ENCODE assay signal across 26 cellular contexts in the genomic region with DNA sequence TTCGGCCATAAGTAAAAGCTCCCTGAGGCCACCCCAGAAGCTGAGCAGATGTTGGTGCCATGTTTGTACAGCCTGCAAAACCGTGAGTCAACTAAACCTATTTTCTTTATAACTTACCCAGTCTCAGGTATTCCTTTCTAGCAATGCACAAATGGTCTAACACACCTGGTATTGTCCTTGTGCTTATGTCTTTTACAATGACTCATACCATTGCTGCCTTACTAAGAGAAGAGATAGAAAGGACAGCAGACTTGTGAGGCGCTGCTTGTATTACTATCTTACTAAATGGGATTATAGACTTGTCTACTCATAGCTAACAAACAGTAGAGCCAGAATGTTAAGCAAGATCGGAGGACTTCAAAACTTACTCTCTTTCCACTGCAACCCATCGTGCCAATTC. TPM values are rescaled to one million over a fixed set of nuclear protein-coding genes. Genes with fewer than 3 reads are reported as not detected.
"Had no signal": no experiment of that assay in that cellular context is flagged by ENCODE, and none has a peak within 500 bp of the region (broad histone marks: within the 10 kb centered on the region; RNA-seq: fewer than 3 reads in every experiment).

No MANE protein-coding gene starts in this region.

- H3K27me3 ChIP-seq: neural progenitor cell, ovary, right lobe of liver, sigmoid colon, stomach, thyroid gland, tibial nerve, upper lobe of left lung, vagina had no signal

- H3K4me3 ChIP-seq: neural progenitor cell, ovary, psoas muscle, right lobe of liver, sigmoid colon, stomach, thoracic aorta, thyroid gland, tibial nerve, upper lobe of left lung, vagina had no signal

- H3K9ac ChIP-seq: neural progenitor cell, parathyroid adenoma had no signal

- H3K27ac ChIP-seq: neural progenitor cell, ovary, parathyroid adenoma, psoas muscle, right lobe of liver, sigmoid colon, stomach, thoracic aorta, thyroid gland, tibial nerve, upper lobe of left lung, vagina had no signal

- H3K4me2 ChIP-seq: neural progenitor cell had no signal

- ATAC-seq: psoas muscle; right cardiac atrium; right lobe of liver; stimulated activated effector memory CD8-positive, alpha-beta T cell treated with anti-CD3 and anti-CD28 coated beads, Interleukin-12 subunit alpha, Interleukin-12 subunit beta, amount 100 ng/mL, for 72 hours; stimulated activated naive B cell treated with anti-CD40 and anti-IgM and Interleukin-4, amounts not matched to agents 10 μg/mL and 1 μg/mL and 100 μg/mL, for 72 hours had no signal

- H3K36me3 ChIP-seq: neural progenitor cell, ovary, right lobe of liver, sigmoid colon, stomach, thoracic aorta, thyroid gland, tibial nerve, upper lobe of left lung, vagina had no signal

- H2AFZ ChIP-seq: neural progenitor cell, parathyroid adenoma had no signal

- FAIRE-seq: small intestine, urothelium cell line had no signal

- H3K4me1 ChIP-seq: neural progenitor cell, parathyroid adenoma, psoas muscle, right lobe of liver, sigmoid colon, stomach, thyroid gland, upper lobe of left lung, vagina had no signal

- H3K9me3 ChIP-seq: ovary, psoas muscle, right lobe of liver, sigmoid colon, stomach, thoracic aorta, thyroid gland, tibial nerve, upper lobe of left lung, vagina had no signal

- DNase-seq: occipital lobe; ovary; posterior cingulate gyrus; psoas muscle; right cardiac atrium; right lobe of liver; sigmoid colon; small intestine; stimulated activated CD4-positive, alpha-beta T cell treated with anti-CD3 and anti-CD28 coated beads, Interleukin-15, amount 100 ng/mL, for 24 hours; stimulated activated CD4-positive, alpha-beta T cell treated with anti-CD3 and anti-CD28 coated beads, Interleukin-2, amount 100 ng/mL, for 24 hours; stimulated activated CD4-positive, alpha-beta T cell treated with anti-CD3 and anti-CD28 coated beads, Interleukin-2, amount 100 ng/mL, for 48 hours; stimulated activated CD4-positive, alpha-beta T cell treated with anti-CD3 and anti-CD28 coated beads, Interleukin-4, amount 100 ng/mL, for 24 hours; stimulated activated naive B cell treated with anti-CD40 and anti-IgM and Interleukin-4, amounts not matched to agents 10 μg/mL and 1 μg/mL and 100 μg/mL, for 72 hours; stimulated activated naive CD4-positive, alpha-beta T cell treated with Interleukin-2 at 50 U/mL for 16 hours; stomach; thyroid gland; trophoblast cell had no signal

- H3K79me2 ChIP-seq: parathyroid adenoma had no signal

RNA-seq across cellular contexts. Expression of gene CYYR1, which starts 18.5 kb away (rescaled TPM):
- total RNA-seq: osteoblast had no signal
